ENCODE assay signal across 25 cellular contexts in genomic region chr16:89791278-89791995, GRCh38.
"Had no signal": no experiment of that assay in that cellular context is flagged by ENCODE, and none has a peak within 500 bp of the region (broad histone marks: within the 10 kb centered on the region; RNA-seq: fewer than 3 reads in every experiment).

No MANE protein-coding gene starts in this region.

- H3K9me3 Mint-ChIP-seq: natural killer cell; nephron progenitor cell; neural progenitor cell; stimulated activated memory B cell treated with anti-CD40 and anti-IgM and Interleukin-4, amounts not matched to agents 10 μg/mL and 1 μg/mL and 100 μg/mL, for 72 hours; stimulated activated naive CD8-positive, alpha-beta T cell treated with anti-CD3 and anti-CD28 coated beads, Interleukin-15, amount 100 ng/mL, for 72 hours had no signal

- H3K4me3 ChIP-seq: lower lobe of right lung, neural progenitor cell, pancreas, prostate gland, right lobe of liver, smooth muscle cell, transverse colon, upper lobe of left lung, vagina had no signal

- H3K9me3 ChIP-seq: lower lobe of right lung, pancreas, prostate gland, right lobe of liver, transverse colon, upper lobe of left lung, vagina had no signal

- H3K36me3 ChIP-seq: lower lobe of right lung, neural progenitor cell, pancreas, prostate gland, right lobe of liver, transverse colon, upper lobe of left lung, vagina had no signal

- H3K36me3 Mint-ChIP-seq: natural killer cell had no signal

- DNase-seq: hippocampal formation; kidney glomerular epithelial cell; left cardiac atrium; lower lobe of right lung; mammary epithelial cell; mesenchymal stem cell; natural killer cell; nephron progenitor cell; pancreas; retina; right lobe of liver; stimulated activated CD4-positive, alpha-beta T cell treated with anti-CD3 and anti-CD28 coated beads, Interleukin-1b, Interleukin-23, amount 100 ng/mL, for 48 hours; stimulated activated CD4-positive, alpha-beta T cell treated with anti-CD3 and anti-CD28 coated beads, Interleukin-2, amount 100 ng/mL, for 48 hours; stimulated activated CD4-positive, alpha-beta T cell treated with anti-CD3 and anti-CD28 coated beads, Interleukin-4, amount 100 ng/mL, for 4 hours; stimulated activated CD8-positive, alpha-beta memory T cell treated with anti-CD3 and anti-CD28 coated beads, Interleukin-4, amount 100 ng/mL, for 48 hours; stimulated activated naive CD4-positive, alpha-beta T cell treated with Interleukin-2 at 50 U/mL for 16 hours; stimulated activated naive CD8-positive, alpha-beta T cell treated with anti-CD3 and anti-CD28 coated beads, Interleukin-15, amount 100 ng/mL, for 72 hours; transverse colon; upper lobe of left lung had no signal

- H2AFZ ChIP-seq: neural progenitor cell had no signal

- H3K4me2 ChIP-seq: neural progenitor cell, smooth muscle cell had no signal

- H3K4me1 ChIP-seq: lower lobe of right lung, neural progenitor cell, pancreas, prostate gland, right lobe of liver, transverse colon, upper lobe of left lung, vagina had no signal

- H3K4me3 Mint-ChIP-seq: natural killer cell; nephron progenitor cell; neural progenitor cell; stimulated activated memory B cell treated with anti-CD40 and anti-IgM and Interleukin-4, amounts not matched to agents 10 μg/mL and 1 μg/mL and 100 μg/mL, for 72 hours; stimulated activated naive CD8-positive, alpha-beta T cell treated with anti-CD3 and anti-CD28 coated beads, Interleukin-15, amount 100 ng/mL, for 72 hours had no signal

- H3K27me3 ChIP-seq: neural progenitor cell, pancreas, right lobe of liver, transverse colon, upper lobe of left lung, vagina had no signal

- H3K4me1 Mint-ChIP-seq: nephron progenitor cell, neural progenitor cell had no signal

- H3K27ac Mint-ChIP-seq: nephron progenitor cell; neural progenitor cell; stimulated activated memory B cell treated with anti-CD40 and anti-IgM and Interleukin-4, amounts not matched to agents 10 μg/mL and 1 μg/mL and 100 μg/mL, for 72 hours had no signal

- H3K27me3 Mint-ChIP-seq: stimulated activated memory B cell treated with anti-CD40 and anti-IgM and Interleukin-4, amounts not matched to agents 10 μg/mL and 1 μg/mL and 100 μg/mL, for 72 hours; stimulated activated naive CD8-positive, alpha-beta T cell treated with anti-CD3 and anti-CD28 coated beads, Interleukin-15, amount 100 ng/mL, for 72 hours had no signal

- H3K27ac ChIP-seq: lower lobe of right lung, neural progenitor cell, pancreas, prostate gland, right lobe of liver, transverse colon, upper lobe of left lung, vagina had no signal

- ATAC-seq: left lobe of liver; lower lobe of right lung; natural killer cell; pancreas; right lobe of liver; stimulated activated memory B cell treated with anti-CD40 and anti-IgM and Interleukin-4, amounts not matched to agents 10 μg/mL and 1 μg/mL and 100 μg/mL, for 72 hours; stimulated activated naive CD8-positive, alpha-beta T cell treated with anti-CD3 and anti-CD28 coated beads, Interleukin-15, amount 100 ng/mL, for 72 hours had no signal
